18 cellular contexts compared by ENCODE assay signal in the genomic region with DNA sequence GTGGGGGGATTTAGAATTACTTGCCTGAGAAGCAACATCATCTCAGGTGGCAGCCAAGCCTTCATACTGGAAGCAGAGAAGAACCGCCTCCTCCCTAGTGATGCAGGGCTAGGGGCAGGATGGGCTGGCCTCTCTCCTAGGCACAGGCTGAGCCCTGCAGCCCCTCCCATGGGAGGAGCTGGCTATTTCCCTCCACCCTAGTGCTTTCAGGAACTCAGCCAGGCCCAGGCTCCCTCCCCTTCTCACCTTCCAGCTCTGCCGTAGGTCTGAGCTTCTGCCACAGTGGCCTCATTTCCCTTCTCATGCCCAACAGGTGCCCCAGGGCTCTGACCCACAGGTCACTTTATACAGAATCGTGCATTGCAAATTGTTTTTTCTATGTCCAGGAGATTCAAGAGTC. TPM values are rescaled to one million over a fixed set of nuclear protein-coding genes. Genes with fewer than 3 reads are reported as not detected.
DNase-seq lines count a peak whose midpoint lies in the region; ATAC-seq and TF ChIP-seq lines count a peak whose summit lies in the region.
"Had no signal": no experiment of that assay in that cellular context is flagged by ENCODE, and none has a peak within 500 bp of the region (broad histone marks: within the 10 kb centered on the region; RNA-seq: fewer than 3 reads in every experiment).

No MANE protein-coding gene starts in this region.

- H3K27me3 Mint-ChIP-seq in natural killer cell treated with Interleukin-12 subunit alpha and Interleukin-12 subunit beta and Interleukin-15 and Interleukin-18, amount 100 ng/mL, for 72 hours = peaks cover 22 to 46% of the 10 kb centered on the region in 2 donors
- H3K27me3 Mint-ChIP-seq in T-cell = peaks cover 14 to 36% of the 10 kb centered on the region in 2 donors
- peaks cover 37% of the 10 kb centered on the region for H3K27me3 Mint-ChIP-seq in activated T-cell treated with anti-CD3 and anti-CD28 coated beads, Interleukin-2, amount 50 U/mL, for 4 hours (ENCODE audit: low read depth)

- intact Hi-C loops in left colon (cut with DNase I, micrococcal nuclease) = no loop called here

- H3K9me3 ChIP-seq in RWPE2 (ENCODE audit: severe bottlenecking) = no peaks in the 10 kb centered on the region
- H3K9me3 ChIP-seq: testis had no signal

- POLR2A ChIA-PET in T-cell (lab: Charles Lee) = no interaction called here

- no peak for TF ChIP-seq CTCF in RWPE2 (IDR thresholded peaks at IDR 0.05; ENCODE audit: poor library complexity, severe bottlenecking)

- no peaks in the 10 kb centered on the region for H3K4me1 Mint-ChIP-seq in natural killer cell treated with Interleukin-12 subunit alpha and Interleukin-12 subunit beta and Interleukin-15 and Interleukin-18, amount 100 ng/mL, for 72 hours (ENCODE audit: low read depth in 2 of 2)
- peaks cover 2 to 9% (median 7%) of the 10 kb centered on the region in 3 donors for H3K4me1 Mint-ChIP-seq in T-cell
- peaks cover 1% of the 10 kb centered on the region for H3K4me1 Mint-ChIP-seq in activated T-cell treated with anti-CD3 and anti-CD28 coated beads, Interleukin-2, amount 50 U/mL, for 4 hours (ENCODE audit: low read depth)
- H3K4me1 Mint-ChIP-seq: activated CD8-positive, alpha-beta memory T cell treated with anti-CD3 and anti-CD28 coated beads, Interleukin-2, amount 10 ng/mL, durations not matched to agents 7 days and 5 days had no signal

- CTCF ChIA-PET in T-cell (lab: Charles Lee) = interaction anchor here in 1 of 2 donors (0.7 kb wide), 1 partner anchor 14 kb away, joined by 6 read pairs; no protein-coding TSS in a partner anchor

- DNase-seq in NCI-H748 (lab: John Stamatoyannopoulos, UW; ENCODE audit: unreplicated experiment) (peak; percentile 20), NCI-H748 treated with DMSO at 0.1 percent for 48 hours (lab: John Stamatoyannopoulos, UW) (no peak), HT-29 (ENCODE audit: low spot score) (peak; percentile 21), RWPE2 (ENCODE audit: low spot score) (no peak), left colon (peak in 1 of 2 donors; percentile 31), T-cell (no peak)
- DNase-seq in natural killer cell treated with Interleukin-12 subunit alpha and Interleukin-12 subunit beta and Interleukin-15 and Interleukin-18, amount 100 ng/mL, for 72 hours (ENCODE audit: low spot score) = no peak
- DNase-seq in activated T-cell treated with anti-CD3 and anti-CD28 coated beads, Interleukin-2, amount 50 U/mL, for 4 hours = no peak
- DNase-seq: activated CD8-positive, alpha-beta memory T cell treated with anti-CD3 and anti-CD28 coated beads, Interleukin-2, amount 10 ng/mL, durations not matched to agents 7 days and 5 days; COR-L47; GOT3; islet precursor cell; NCI-H510A treated with DMSO at 0.1 percent for 48 hours; testis had no signal

- H3K27ac ChIP-seq in RWPE2 (ENCODE audit: poor library complexity, severe bottlenecking) = no peak overlapping the region
- H3K27ac ChIP-seq: HL-60, parathyroid adenoma, testis had no signal

- H3K4me1 ChIP-seq in RWPE2 (ENCODE audit: insufficient read depth, poor library complexity, severe bottlenecking) = no peaks in the 10 kb centered on the region
- H3K4me1 ChIP-seq: parathyroid adenoma, testis had no signal

- no peak overlapping the region for H3K27ac Mint-ChIP-seq in natural killer cell treated with Interleukin-12 subunit alpha and Interleukin-12 subunit beta and Interleukin-15 and Interleukin-18, amount 100 ng/mL, for 72 hours
- H3K27ac Mint-ChIP-seq in T-cell = no peak overlapping the region
- H3K27ac Mint-ChIP-seq: activated CD8-positive, alpha-beta memory T cell treated with anti-CD3 and anti-CD28 coated beads, Interleukin-2, amount 10 ng/mL, durations not matched to agents 7 days and 5 days had no signal

- peak; percentile 29; the same call in 1 of the 3 replicates for ATAC-seq in RWPE2 (ENCODE audit: low read depth)
- ATAC-seq in left colon = peak; percentile 97
- no peak for ATAC-seq in natural killer cell treated with Interleukin-12 subunit alpha and Interleukin-12 subunit beta and Interleukin-15 and Interleukin-18, amount 100 ng/mL, for 72 hours
- ATAC-seq in T-cell (replicated peaks in 1 of 4) = no peak
- ATAC-seq in activated T-cell treated with anti-CD3 and anti-CD28 coated beads, Interleukin-2, amount 50 U/mL, for 4 hours = no peak
- ATAC-seq: activated CD8-positive, alpha-beta memory T cell treated with anti-CD3 and anti-CD28 coated beads, Interleukin-2, amount 10 ng/mL, durations not matched to agents 7 days and 5 days had no signal

- H3K36me3 ChIP-seq in RWPE2 (ENCODE audit: low read depth) = no peaks in the 10 kb centered on the region

- no peak overlapping the region for H3K4me3 ChIP-seq in RWPE2 (ENCODE audit: severe bottlenecking)
- H3K4me3 ChIP-seq: testis had no signal

- H3K4me3 Mint-ChIP-seq in natural killer cell treated with Interleukin-12 subunit alpha and Interleukin-12 subunit beta and Interleukin-15 and Interleukin-18, amount 100 ng/mL, for 72 hours = no peak overlapping the region
- no peak overlapping the region for H3K4me3 Mint-ChIP-seq in T-cell
- no peak overlapping the region for H3K4me3 Mint-ChIP-seq in activated T-cell treated with anti-CD3 and anti-CD28 coated beads, Interleukin-2, amount 50 U/mL, for 4 hours
- H3K4me3 Mint-ChIP-seq: activated CD8-positive, alpha-beta memory T cell treated with anti-CD3 and anti-CD28 coated beads, Interleukin-2, amount 10 ng/mL, durations not matched to agents 7 days and 5 days; central memory CD8-positive, alpha-beta T cell had no signal

- no peaks in the 10 kb centered on the region for H3K9me3 Mint-ChIP-seq in natural killer cell treated with Interleukin-12 subunit alpha and Interleukin-12 subunit beta and Interleukin-15 and Interleukin-18, amount 100 ng/mL, for 72 hours
- H3K9me3 Mint-ChIP-seq in T-cell = no peaks in the 10 kb centered on the region
- no peaks in the 10 kb centered on the region for H3K9me3 Mint-ChIP-seq in activated T-cell treated with anti-CD3 and anti-CD28 coated beads, Interleukin-2, amount 50 U/mL, for 4 hours
- H3K9me3 Mint-ChIP-seq: central memory CD8-positive, alpha-beta T cell had no signal

- H3K36me3 Mint-ChIP-seq in natural killer cell treated with Interleukin-12 subunit alpha and Interleukin-12 subunit beta and Interleukin-15 and Interleukin-18, amount 100 ng/mL, for 72 hours = no peaks in the 10 kb centered on the region
- H3K36me3 Mint-ChIP-seq in T-cell = no peaks in the 10 kb centered on the region
- H3K36me3 Mint-ChIP-seq in activated T-cell treated with anti-CD3 and anti-CD28 coated beads, Interleukin-2, amount 50 U/mL, for 4 hours (ENCODE audit: insufficient read depth) = no peaks in the 10 kb centered on the region
- H3K36me3 Mint-ChIP-seq: activated CD8-positive, alpha-beta memory T cell treated with anti-CD3 and anti-CD28 coated beads, Interleukin-2, amount 10 ng/mL, durations not matched to agents 7 days and 5 days had no signal

- H3K27me3 ChIP-seq in RWPE2 (ENCODE audit: insufficient read depth, poor library complexity, severe bottlenecking) = no peaks in the 10 kb centered on the region
- H3K27me3 ChIP-seq: testis had no signal

RNA-seq across cellular contexts. Expression of a gene that starts 31.0 kb away (rescaled TPM):
- 18.3 and 26.9 TPM in 2 replicates for total RNA-seq in HT-29 (2014; rRNA removed; shearing (Covaris generic))
- 1 to 10 TPM; 1.5 to 6.5 TPM for total RNA-seq in left colon
- 10 to 100 TPM; 18.5 to 32.1 TPM for total RNA-seq in natural killer cell treated with Interleukin-12 subunit alpha and Interleukin-12 subunit beta and Interleukin-15 and Interleukin-18, amount 100 ng/mL, for 72 hours
- total RNA-seq in T-cell = 1 to 10 TPM in 2 of 5 donors, under 1 TPM in 3; 0.30 to 1.9 (median 0.76) TPM
- 1 to 10 TPM in 1 of 3 donors, under 1 TPM in 2; 0.82 to 1.8 (median 0.82) TPM for total RNA-seq in activated T-cell treated with anti-CD3 and anti-CD28 coated beads, Interleukin-2, amount 50 U/mL, for 4 hours

RNA-seq across cellular contexts. Expression of a gene that starts 31.0 kb away (rescaled TPM):
- not detected in 2 replicates for total RNA-seq in HT-29 (2014; rRNA removed; shearing (Covaris generic))
- total RNA-seq in left colon (under 1 TPM in 1 of 2 donors, not detected in 1; 0.11 TPM), T-cell (not detected)
- total RNA-seq in natural killer cell treated with Interleukin-12 subunit alpha and Interleukin-12 subunit beta and Interleukin-15 and Interleukin-18, amount 100 ng/mL, for 72 hours = not detected
- total RNA-seq in activated T-cell treated with anti-CD3 and anti-CD28 coated beads, Interleukin-2, amount 50 U/mL, for 4 hours = not detected
- total RNA-seq: activated CD8-positive, alpha-beta memory T cell treated with anti-CD3 and anti-CD28 coated beads, Interleukin-2, amount 10 ng/mL, durations not matched to agents 7 days and 5 days; mononuclear cell had no signal

RNA-seq across cellular contexts. Expression of a gene that starts 52.8 kb away (rescaled TPM):
- 24.3 and 27.5 TPM in 2 replicates for total RNA-seq in HT-29 (2014; rRNA removed; shearing (Covaris generic))
- total RNA-seq in left colon (10 to 100 TPM; 29.6 to 32.1 TPM), T-cell (10 to 100 TPM; 17.6 to 20.0 (median 18.4) TPM)
- 10 to 100 TPM; 15.5 to 17.7 TPM for total RNA-seq in natural killer cell treated with Interleukin-12 subunit alpha and Interleukin-12 subunit beta and Interleukin-15 and Interleukin-18, amount 100 ng/mL, for 72 hours
- 10 to 100 TPM in 2 of 3 donors, 1 to 10 TPM in 1; 9.2 to 12.5 (median 11.6) TPM for total RNA-seq in activated T-cell treated with anti-CD3 and anti-CD28 coated beads, Interleukin-2, amount 50 U/mL, for 4 hours

Comparison
In these comparisons a context has a peak if more than half of its experiments do, and no peak if none do; other contexts are left out.
1. DNase-seq: peak in NCI-H748 (single experiment) and HT-29 (single experiment); none in NCI-H748 treated with DMSO at 0.1 percent for 48 hours (single experiment), RWPE2 (single experiment), natural killer cell treated with Interleukin-12 subunit alpha and Interleukin-12 subunit beta and Interleukin-15 and Interleukin-18, amount 100 ng/mL, for 72 hours (single experiment), T-cell (0 of 34) and activated T-cell treated with anti-CD3 and anti-CD28 coated beads, Interleukin-2, amount 50 U/mL, for 4 hours (single experiment).
2. ATAC-seq: peak in RWPE2 (single experiment) and left colon (single experiment); none in natural killer cell treated with Interleukin-12 subunit alpha and Interleukin-12 subunit beta and Interleukin-15 and Interleukin-18, amount 100 ng/mL, for 72 hours (0 of 2), T-cell (0 of 4) and activated T-cell treated with anti-CD3 and anti-CD28 coated beads, Interleukin-2, amount 50 U/mL, for 4 hours (0 of 2).